8 cellular contexts compared by ENCODE assay signal in the genomic region with DNA sequence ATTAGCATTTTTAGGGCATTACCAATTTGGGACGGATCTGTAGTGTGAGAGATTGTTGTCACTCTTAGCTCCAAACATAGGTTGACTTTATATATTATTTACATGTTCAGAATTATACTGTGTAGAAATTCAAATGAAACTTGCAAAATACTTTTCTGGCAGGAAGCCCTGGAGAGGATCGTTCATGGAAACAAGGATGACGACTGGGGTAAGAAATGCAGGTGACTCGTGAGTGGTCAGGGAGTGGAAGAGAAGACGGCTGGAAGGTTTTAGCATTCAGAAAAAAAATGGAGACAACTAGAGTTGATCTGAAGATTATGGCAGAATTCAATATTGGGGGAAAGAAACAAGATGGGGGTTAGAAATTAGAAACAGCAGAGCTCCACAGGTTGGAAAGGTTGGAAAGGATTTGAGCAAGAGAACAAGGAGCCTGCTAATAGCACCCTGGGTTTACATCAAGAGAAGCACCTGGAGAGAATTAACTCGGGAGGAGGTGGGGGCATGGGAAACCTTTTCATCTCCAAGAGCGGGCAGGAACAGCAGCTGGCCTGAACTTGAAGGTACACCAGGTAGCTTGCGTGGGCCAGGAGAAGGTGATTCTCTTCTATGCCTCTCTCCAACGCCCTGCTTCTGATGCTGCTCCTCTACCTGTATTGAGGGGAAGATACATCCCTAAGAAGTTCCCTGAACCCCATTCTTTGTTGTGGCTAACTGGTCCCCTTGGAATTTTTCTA. TPM values are rescaled to one million over a fixed set of nuclear protein-coding genes. Genes with fewer than 3 reads are reported as not detected.
DNase-seq lines count a peak whose midpoint lies in the region; ATAC-seq and TF ChIP-seq lines count a peak whose summit lies in the region.

No MANE protein-coding gene starts in this region.

- H3K9me3 ChIP-seq in DND-41 (ENCODE audit: insufficient read depth, low read length, severe bottlenecking) (no peaks in the 10 kb centered on the region), trophoblast cell (ENCODE audit: insufficient read depth, low read depth, low read length) (no peaks in the 10 kb centered on the region)

- H2BK12ac ChIP-seq in trophoblast cell (ENCODE audit: low read length): peak overlapping the region; percentile 99

- no peaks in the 10 kb centered on the region for H3K79me2 ChIP-seq in DND-41 (ENCODE audit: insufficient read depth, low read length)
- H3K79me2 ChIP-seq in trophoblast cell (ENCODE audit: control insufficient read depth, insufficient read depth, low read length, poor library complexity): peaks cover 7% of the 10 kb centered on the region

- H3K27me3 ChIP-seq in DND-41 (ENCODE audit: insufficient read depth, low read length, poor library complexity) (no peaks in the 10 kb centered on the region), trophoblast cell (ENCODE audit: insufficient read depth, low read length) (no peaks in the 10 kb centered on the region)

- DNase-seq in DND-41: no peak
- DNase-seq in RKO (ENCODE audit: low spot score): peak; percentile 65
- DNase-seq in epithelial cell of prostate (ENCODE audit: low read depth, low spot score): peak; percentile 71
- DNase-seq in trophoblast cell: peak; percentile 44 to 78
- no peak for DNase-seq in NCI-H1694 treated with DMSO at 0.1 percent for 48 hours (lab: John Stamatoyannopoulos, UW)

- peak overlapping the region; percentile 98 for H2BK120ac ChIP-seq in trophoblast cell (ENCODE audit: insufficient read depth, low read length, poor library complexity)

- H3K27ac ChIP-seq in DND-41 (ENCODE audit: low read length): peak overlapping the region; percentile 58
- H3K27ac ChIP-seq in epithelial cell of prostate: peak overlapping the region; percentile 96
- H3K27ac ChIP-seq in trophoblast cell (ENCODE audit: low read depth, low read length): peak overlapping the region; percentile 93

- H3K4me3 ChIP-seq in DND-41 (ENCODE audit: low read depth in 1 of 2, low read length in 2 of 2) (peak overlapping the region in 1 of 2 experiments; percentile 38; a peak in 2 of 4 replicates), trophoblast cell (ENCODE audit: low read depth, low read length) (no peak overlapping the region)

- H3K18ac ChIP-seq in trophoblast cell (ENCODE audit: low read length): peak overlapping the region; percentile 81

- H2AFZ ChIP-seq in DND-41 (ENCODE audit: low read depth, low read length) (peak overlapping the region; percentile 61), trophoblast cell (ENCODE audit: insufficient read depth, low read length, poor library complexity) (no peak overlapping the region)

- H3K23ac ChIP-seq in trophoblast cell (ENCODE audit: low read length): peak overlapping the region; percentile 76

- peak overlapping the region; percentile 94 for H4K91ac ChIP-seq in trophoblast cell (ENCODE audit: low read depth, low read length)

- H2BK5ac ChIP-seq in trophoblast cell (ENCODE audit: low read depth, low read length, poor library complexity): peak overlapping the region; percentile 76

- ATAC-seq in DND-41 (ENCODE audit: insufficient read depth, low read depth) (no peak), GM18909 (IDR thresholded peaks at IDR 0.05; ENCODE audit: poor library complexity, unreplicated experiment) (no peak), GM18511 (IDR thresholded peaks at IDR 0.05; ENCODE audit: unreplicated experiment) (no peak), GM21717 (IDR thresholded peaks at IDR 0.05; ENCODE audit: unreplicated experiment) (no peak)

- H3K4me1 ChIP-seq in DND-41 (ENCODE audit: insufficient read depth, low read length) (peaks cover 35% of the 10 kb centered on the region), trophoblast cell (ENCODE audit: control insufficient read depth in 1 of 2, insufficient read depth in 2 of 2, low read length in 2 of 2) (peaks cover 37 to 38% of the 10 kb centered on the region in 2 experiments)

- peak overlapping the region; percentile 87 for H3K14ac ChIP-seq in trophoblast cell (ENCODE audit: low read length)

- H3K4me2 ChIP-seq in DND-41 (ENCODE audit: insufficient read depth, low read length) (peak overlapping the region; percentile 57), trophoblast cell (ENCODE audit: low read length) (peak overlapping the region; percentile 4)

- H3K9ac ChIP-seq in DND-41 (ENCODE audit: low read depth, low read length) (peak overlapping the region; percentile 26; the same call in 1 of the 2 replicates), trophoblast cell (ENCODE audit: low read length) (no peak overlapping the region)

- H2AK5ac ChIP-seq in trophoblast cell (ENCODE audit: low read length): peak overlapping the region; percentile 83

- peaks cover 36% of the 10 kb centered on the region for H3K79me1 ChIP-seq in trophoblast cell (ENCODE audit: low read length)

- H3K36me3 ChIP-seq in DND-41 (ENCODE audit: insufficient read depth, low read length) (no peaks in the 10 kb centered on the region), trophoblast cell (ENCODE audit: control insufficient read depth in 1 of 2, insufficient read depth in 2 of 2, low read length in 2 of 2) (no peaks in the 10 kb centered on the region)

- H4K12ac ChIP-seq in trophoblast cell (ENCODE audit: low read depth, low read length): no peak overlapping the region

- peak overlapping the region; percentile 72 for H3K4ac ChIP-seq in trophoblast cell (ENCODE audit: low read depth, low read length)

- H4K20me1 ChIP-seq in DND-41 (ENCODE audit: insufficient read depth, low read length): no peaks in the 10 kb centered on the region

- no peak for TF ChIP-seq CTCF in DND-41 (IDR thresholded peaks at IDR 0.05; ENCODE audit: borderline replicate concordance, extremely low read depth, low read length, poor library complexity, severe bottlenecking)

- WGBS in trophoblast cell (ENCODE audit: extremely low coverage, insufficient coverage, insufficient read length): no CpG with 5 or more reads among the region's 9 CpGs

- H4K8ac ChIP-seq in trophoblast cell (ENCODE audit: low read depth, low read length): peak overlapping the region; percentile 87

RNA-seq across cellular contexts. Expression of a gene that starts 37.0 kb away (rescaled TPM):
- 63.7 and 67.6 TPM in 2 replicates for polyA plus RNA-seq in trophoblast cell (2013)

Comparison
In these comparisons a context has a peak if more than half of its experiments do, and no peak if none do; other contexts are left out.
1. DNase-seq: peak in RKO (single experiment), epithelial cell of prostate (single experiment) and trophoblast cell (2 of 2); none in DND-41 (single experiment) and NCI-H1694 treated with DMSO at 0.1 percent for 48 hours (single experiment).
2. Peak in every context shown above with its lines, with median percentiles within 50 percentile points of each other: H3K27ac ChIP-seq.